8 cellular contexts compared by ENCODE assay signal in genomic region chr21:46059711-46060455, GRCh38. TPM values are rescaled to one million over a fixed set of nuclear protein-coding genes. Genes with fewer than 3 reads are reported as not detected.
DNase-seq lines count a peak whose midpoint lies in the region; ATAC-seq and TF ChIP-seq lines count a peak whose summit lies in the region.
"Not testable (repeated sequence)": the region's sequence is repeated elsewhere in the genome, so short reads cannot be mapped to it uniquely, and the experiment has no call there.

No MANE protein-coding gene starts in this region.

- ATAC-seq in gastroesophageal sphincter, right lobe of liver: not testable (repeated sequence)

- H3K4me1 Mint-ChIP-seq in activated CD4-positive, alpha-beta memory T cell treated with anti-CD3 and anti-CD28 coated beads for 36 hours (ENCODE audit: low read depth): peaks cover 15% of the 10 kb centered on the region

- intact Hi-C loops in activated CD4-positive, alpha-beta memory T cell treated with anti-CD3 and anti-CD28 coated beads for 36 hours (cut with micrococcal nuclease); posterior vena cava (cut with DNase I): not testable (repeated sequence)
- intact Hi-C loops in right lobe of liver (cut with DNase I) (loop anchor here in 1 of 2 donors (10.0 kb wide), 1 partner anchor 55 kb away; no protein-coding TSS in a partner anchor), transverse colon (cut with DNase I; ENCODE audit: low total_unique reads) (loop anchor here (5.0 kb wide), 1 partner anchor 32 kb away; no protein-coding TSS in a partner anchor)

- CTCF ChIA-PET in activated CD4-positive, alpha-beta memory T cell treated with anti-CD3 and anti-CD28 coated beads for 36 hours (lab: Charles Lee): not testable (repeated sequence)

- H4K20me1 ChIP-seq in BLaER1: peaks cover 28% of the 10 kb centered on the region

- in situ Hi-C loops in brain microvascular endothelial cell (cut with HindIII; ENCODE audit: low pct_ligation_motif_present, low sequenced_read_pairs): loop anchor here (5.0 kb wide), 1 partner anchor 38 kb away; no protein-coding TSS in a partner anchor
- in situ Hi-C loops in transverse colon (cut with MboI; ENCODE audit: low pct_ligation_motif_present in 1 of 4, low pct_unique_long_range_greater_than_20kb in 1 of 4, low sequenced_read_pairs in 3 of 4): not testable (repeated sequence)

- not testable (repeated sequence) for H3K9me3 Mint-ChIP-seq in activated CD4-positive, alpha-beta memory T cell treated with anti-CD3 and anti-CD28 coated beads for 36 hours

- not testable (repeated sequence) for H3K36me3 ChIP-seq in BLaER1; brain microvascular endothelial cell (replicated peaks); gastroesophageal sphincter; right lobe of liver; transverse colon

- peak overlapping the region; percentile 75 for H3K4me2 ChIP-seq in BLaER1

- peak; percentile 1 for DNase-seq in activated CD4-positive, alpha-beta memory T cell treated with anti-CD3 and anti-CD28 coated beads for 36 hours
- DNase-seq in brain microvascular endothelial cell, transverse colon: not testable (repeated sequence)
- DNase-seq in right lobe of liver (peak in 2 of 3 donors; percentile 28 to 40), posterior vena cava (ENCODE audit: low spot score) (peak; percentile 62)
- DNase-seq in stimulated activated CD8-positive, alpha-beta memory T cell treated with anti-CD3 and anti-CD28 coated beads, Interleukin-4, amount 100 ng/mL, for 48 hours: peak; percentile 17

- POLR2A ChIA-PET in activated CD4-positive, alpha-beta memory T cell treated with anti-CD3 and anti-CD28 coated beads for 36 hours (lab: Charles Lee): not testable (repeated sequence)

- 94 to 95% methylated on average over 4 to 8 of the region's 21 CpGs for WGBS in gastroesophageal sphincter (ENCODE audit: low coverage in 1 of 2), 2 donors
- 82% methylated on average over 3 of the region's 21 CpGs for WGBS in right lobe of liver (ENCODE audit: insufficient coverage, low coverage, low lambda C conversion rate, missing lambda C conversion rate)
- WGBS in transverse colon (ENCODE audit: low coverage in 1 of 2), 2 donors: 86 to 87% methylated on average over 6 to 21 of the region's 21 CpGs

- H3K4me1 ChIP-seq in BLaER1 (peaks cover 57% of the 10 kb centered on the region), gastroesophageal sphincter (peaks cover 4 to 64% (median 33%) of the 10 kb centered on the region in 3 donors), transverse colon (peaks cover 10 to 36% (median 18%) of the 10 kb centered on the region in 4 donors)
- H3K4me1 ChIP-seq in right lobe of liver: not testable (repeated sequence)

- not testable (repeated sequence) for H3K4me3 Mint-ChIP-seq in activated CD4-positive, alpha-beta memory T cell treated with anti-CD3 and anti-CD28 coated beads for 36 hours

- TF ChIP-seq POLR2A in gastroesophageal sphincter (IDR thresholded peaks at IDR 0.05); right lobe of liver (IDR thresholded peaks at IDR 0.05); transverse colon (IDR thresholded peaks at IDR 0.05): not testable (repeated sequence)

- H3K27ac Mint-ChIP-seq in activated CD4-positive, alpha-beta memory T cell treated with anti-CD3 and anti-CD28 coated beads for 36 hours: not testable (repeated sequence)

- H3K9me3 ChIP-seq in BLaER1 (peaks cover 27% of the 10 kb centered on the region), gastroesophageal sphincter (peaks cover 0 to 13% (median 0%) of the 10 kb centered on the region in 3 donors)
- not testable (repeated sequence) for H3K9me3 ChIP-seq in right lobe of liver, transverse colon

- TF ChIP-seq CTCF in brain microvascular endothelial cell (IDR thresholded peaks at IDR 0.05; ENCODE audit: low read depth, low read length, missing control alignments); gastroesophageal sphincter (IDR thresholded peaks at IDR 0.05); right lobe of liver (IDR thresholded peaks at IDR 0.05); transverse colon (IDR thresholded peaks at IDR 0.05): not testable (repeated sequence)

- peaks cover 32% of the 10 kb centered on the region for H3K27me3 ChIP-seq in BLaER1
- H3K27me3 ChIP-seq in brain microvascular endothelial cell (replicated peaks); gastroesophageal sphincter; right lobe of liver; transverse colon: not testable (repeated sequence)

- not testable (repeated sequence) for TF ChIP-seq EP300 in gastroesophageal sphincter (IDR thresholded peaks at IDR 0.05); transverse colon (IDR thresholded peaks at IDR 0.05; ENCODE audit: low read depth)

- not testable (repeated sequence) for H3K9ac ChIP-seq in BLaER1

- not testable (repeated sequence) for H3K27ac ChIP-seq in BLaER1
- H3K27ac ChIP-seq in brain microvascular endothelial cell (peak overlapping the region; percentile 98), gastroesophageal sphincter (peak overlapping the region; percentile 39 to 98 (median 88)), right lobe of liver (peak overlapping the region in 1 of 3 donors; percentile 65), transverse colon (peak overlapping the region; percentile 79 to 95 (median 84))

- peaks cover 49% of the 10 kb centered on the region for H3K27me3 Mint-ChIP-seq in activated CD4-positive, alpha-beta memory T cell treated with anti-CD3 and anti-CD28 coated beads for 36 hours

- not testable (repeated sequence) for H3K4me3 ChIP-seq in BLaER1; brain microvascular endothelial cell (ENCODE audit: low read depth, low read length); gastroesophageal sphincter; right lobe of liver; transverse colon

- not testable (repeated sequence) for H3K36me3 Mint-ChIP-seq in activated CD4-positive, alpha-beta memory T cell treated with anti-CD3 and anti-CD28 coated beads for 36 hours

RNA-seq across cellular contexts. Expression of gene COL6A2, which starts 38.0 kb away (rescaled TPM):
- 1 to 10 TPM; 4.3 to 4.8 TPM for total RNA-seq in activated CD4-positive, alpha-beta memory T cell treated with anti-CD3 and anti-CD28 coated beads for 36 hours
- total RNA-seq in gastroesophageal sphincter: 1,000 to 10,000 TPM in 3 of 4 donors, 100 to 1,000 TPM in 1; 720 to 1,286 (median 1,215) TPM
- 10 to 100 TPM; 17.3 to 81.7 (median 38.4) TPM for total RNA-seq in right lobe of liver
- 1,000 to 10,000 TPM; 1,504 to 1,642 TPM for total RNA-seq in posterior vena cava
- 100 to 1,000 TPM; 172 to 550 (median 346) TPM for total RNA-seq in transverse colon
